ENCODE assay signal across 8 cellular contexts in the genomic region with DNA sequence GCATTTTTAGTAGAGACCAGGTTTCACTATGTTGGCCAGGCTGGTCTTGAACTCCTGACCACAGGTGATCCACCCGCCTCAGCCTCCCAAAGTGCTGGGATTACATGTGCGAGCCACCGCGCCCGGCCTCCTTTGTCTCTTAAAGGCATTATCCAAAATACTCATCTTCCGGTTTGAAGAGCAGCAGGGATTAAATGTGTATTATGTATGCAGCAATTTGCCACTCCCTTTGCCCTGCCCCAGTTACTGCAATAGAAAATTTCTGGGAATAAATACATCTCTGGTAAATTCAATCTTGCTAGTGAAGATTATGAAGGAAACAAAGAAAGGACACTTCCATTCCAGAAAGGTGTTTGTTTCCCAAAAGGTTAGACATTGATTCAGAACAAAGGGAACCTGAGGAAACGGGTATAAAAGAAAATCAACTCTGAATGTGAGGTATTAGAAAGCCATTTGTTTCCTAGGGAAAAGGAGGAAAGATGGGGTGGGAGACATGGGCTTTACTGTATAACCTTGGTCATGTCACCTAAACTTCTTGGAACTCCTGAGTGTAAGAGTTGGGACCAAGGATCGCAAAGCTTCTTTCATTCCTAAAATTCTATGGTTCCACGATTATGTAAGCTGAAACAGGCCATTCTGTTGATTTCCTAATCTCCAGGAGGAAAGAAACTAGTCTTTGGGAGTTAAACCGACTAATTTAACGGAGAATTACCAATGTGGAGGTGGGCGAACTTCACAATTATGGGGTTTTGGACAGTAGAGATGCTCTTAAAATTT. TPM values are rescaled to one million over a fixed set of nuclear protein-coding genes. Genes with fewer than 3 reads are reported as not detected.
A peak's percentile ranks its signal among the peaks of the same experiment; 100 is the strongest.
DNase-seq lines count a peak whose midpoint lies in the region; ATAC-seq and TF ChIP-seq lines count a peak whose summit lies in the region.

No MANE protein-coding gene starts in this region.

- H3K36me3 Mint-ChIP-seq in CD8-positive, alpha-beta T cell: peaks cover 9% of the 10 kb centered on the region

- peaks cover 23% of the 10 kb centered on the region for H3K4me1 ChIP-seq in CD8-positive, alpha-beta T cell (ENCODE audit: insufficient read depth, low read length)
- peaks cover 10% of the 10 kb centered on the region; the same call in 1 of the 2 replicates for H3K4me1 ChIP-seq in MM.1S (ENCODE audit: low read length)
- no peaks in the 10 kb centered on the region for H3K4me1 ChIP-seq in breast epithelium
- peaks cover 26% of the 10 kb centered on the region for H3K4me1 ChIP-seq in mononuclear cell (ENCODE audit: insufficient read depth, low read length)

- H3K4me2 ChIP-seq in MM.1S (ENCODE audit: low read depth, low read length): peak overlapping the region; percentile 87

- DNase-seq in CD8-positive, alpha-beta T cell: no peak
- DNase-seq in MM.1S: no peak
- no peak for DNase-seq in breast epithelium (ENCODE audit: low spot score in 2 of 2)
- DNase-seq in GM10248 (ENCODE audit: extremely low spot score): no peak
- DNase-seq in stimulated activated CD4-positive, alpha-beta T cell treated with anti-CD3 and anti-CD28 coated beads, Interleukin-4, amount 100 ng/mL, for 4 hours: no peak

- no peak for TF ChIP-seq CTCF in CD8-positive, alpha-beta T cell (IDR thresholded peaks at IDR 0.05)
- TF ChIP-seq CTCF in MM.1S (IDR thresholded peaks at IDR 0.05; ENCODE audit: low read length) (no peak), breast epithelium (IDR thresholded peaks at IDR 0.05) (no peak), GM10248 (IDR thresholded peaks at IDR 0.05; ENCODE audit: control extremely low read depth, extremely low read depth, low read depth, missing control alignments) (no peak)

- ATAC-seq in CD8-positive, alpha-beta T cell: no peak
- ATAC-seq in GM19324 (IDR thresholded peaks at IDR 0.05; ENCODE audit: low FRiP score, unreplicated experiment): no peak
- no peak for ATAC-seq in HG03521 (IDR thresholded peaks at IDR 0.05; ENCODE audit: unreplicated experiment)

- peak overlapping the region; percentile 96 for H3K27ac Mint-ChIP-seq in CD8-positive, alpha-beta T cell

- H3K4me1 Mint-ChIP-seq in CD8-positive, alpha-beta T cell (ENCODE audit: low read depth): peaks cover 29% of the 10 kb centered on the region

- peak overlapping the region; percentile 93 for H3K4me3 Mint-ChIP-seq in CD8-positive, alpha-beta T cell

- peak overlapping the region; percentile 100 for H2AFZ ChIP-seq in MM.1S (ENCODE audit: low read length)

- peak overlapping the region; percentile 98 for H3K27ac ChIP-seq in CD8-positive, alpha-beta T cell (ENCODE audit: low read depth, low read length)
- no peak overlapping the region for H3K27ac ChIP-seq in MM.1S (ENCODE audit: low read length)
- peak overlapping the region; percentile 99 to 100 for H3K27ac ChIP-seq in breast epithelium

- H3K9me3 Mint-ChIP-seq in CD8-positive, alpha-beta T cell: no peaks in the 10 kb centered on the region

- no peaks in the 10 kb centered on the region for H3K27me3 ChIP-seq in CD8-positive, alpha-beta T cell (ENCODE audit: insufficient read depth, low read length)
- H3K27me3 ChIP-seq in MM.1S (replicated peaks; ENCODE audit: insufficient read depth, low read length): no peaks in the 10 kb centered on the region
- H3K27me3 ChIP-seq in breast epithelium: no peaks in the 10 kb centered on the region
- H3K27me3 ChIP-seq in mononuclear cell (ENCODE audit: insufficient read depth, low read length): no peaks in the 10 kb centered on the region

- H3K79me2 ChIP-seq in MM.1S (ENCODE audit: low read length): peaks cover 38% of the 10 kb centered on the region

- H3K9ac ChIP-seq in MM.1S (ENCODE audit: low read length): peak overlapping the region; percentile 84; the same call in 1 of the 2 replicates

- peak overlapping the region; percentile 98 for H3K4me3 ChIP-seq in CD8-positive, alpha-beta T cell (ENCODE audit: low read depth, low read length)
- H3K4me3 ChIP-seq in MM.1S (ENCODE audit: low read length) (peak overlapping the region; percentile 85), breast epithelium (peak overlapping the region; percentile 75 to 94 (median 78)), mononuclear cell (ENCODE audit: low read length) (peak overlapping the region; percentile 91)

- H3K9me3 ChIP-seq in CD8-positive, alpha-beta T cell (ENCODE audit: low read length): no peaks in the 10 kb centered on the region
- no peaks in the 10 kb centered on the region for H3K9me3 ChIP-seq in MM.1S (replicated peaks; ENCODE audit: insufficient read depth, low read length)
- H3K9me3 ChIP-seq in breast epithelium: no peaks in the 10 kb centered on the region
- no peaks in the 10 kb centered on the region for H3K9me3 ChIP-seq in mononuclear cell (ENCODE audit: low read depth, low read length)

- POLR2A ChIA-PET in CD8-positive, alpha-beta T cell (lab: Charles Lee): no interaction called here
- POLR2A ChIA-PET in GM10248 (lab: Yijun Ruan, JAX): no interaction called here

- CTCF ChIA-PET in CD8-positive, alpha-beta T cell (lab: Charles Lee): no interaction called here
- CTCF ChIA-PET in GM10248 (lab: Yijun Ruan, JAX): interaction anchor here (0.7 to 1.5 kb wide), 4 partner anchors 10 to 602 kb away, joined by 3 read pairs; no protein-coding TSS in a partner anchor

- H3K27me3 Mint-ChIP-seq in CD8-positive, alpha-beta T cell (ENCODE audit: low read depth): peaks cover 1% of the 10 kb centered on the region

- H3K9me2 ChIP-seq in MM.1S (replicated peaks; ENCODE audit: insufficient read depth, low read length): no peaks in the 10 kb centered on the region

- peaks cover 19% of the 10 kb centered on the region for H3F3A ChIP-seq in MM.1S (ENCODE audit: insufficient read depth, low read length)

- 0 out of 2 replicates have a peak, but pooled peaks cover 3% of the 10 kb centered on the region for H4K20me1 ChIP-seq in MM.1S (ENCODE audit: insufficient read depth, low read length)

- TF ChIP-seq POLR2A in breast epithelium (IDR thresholded peaks at IDR 0.05): no peak

- no peaks in the 10 kb centered on the region for H3K36me3 ChIP-seq in CD8-positive, alpha-beta T cell (ENCODE audit: insufficient read depth, low read length)
- no peaks in the 10 kb centered on the region for H3K36me3 ChIP-seq in MM.1S (replicated peaks; ENCODE audit: insufficient read depth, low read length)
- H3K36me3 ChIP-seq in breast epithelium: no peaks in the 10 kb centered on the region

- intact Hi-C loops in CD8-positive, alpha-beta T cell (cut with DNase I, micrococcal nuclease): loop anchor here (1.0 to 10.0 kb wide), 11 partner anchors 95 to 1181 kb away; partner anchors contain the start of genes ABTB2 (in 1 of the 2), C11orf91 (in 1 of the 2), CAT (in 1 of the 2) and CD59 (in 1 of the 2)
- intact Hi-C loops in breast epithelium (cut with DNase I; ENCODE audit: low total_unique reads): no loop called here

RNA-seq across cellular contexts. Expression of gene HIPK3, which starts 1.0 kb away (rescaled TPM):
- total RNA-seq in CD8-positive, alpha-beta T cell: 10 to 100 TPM; 45.2 to 46.7 TPM
- total RNA-seq in breast epithelium: 100 to 1,000 TPM; 200 to 223 (median 202) TPM
- total RNA-seq in mononuclear cell: 112 TPM
